In the genomic region with DNA sequence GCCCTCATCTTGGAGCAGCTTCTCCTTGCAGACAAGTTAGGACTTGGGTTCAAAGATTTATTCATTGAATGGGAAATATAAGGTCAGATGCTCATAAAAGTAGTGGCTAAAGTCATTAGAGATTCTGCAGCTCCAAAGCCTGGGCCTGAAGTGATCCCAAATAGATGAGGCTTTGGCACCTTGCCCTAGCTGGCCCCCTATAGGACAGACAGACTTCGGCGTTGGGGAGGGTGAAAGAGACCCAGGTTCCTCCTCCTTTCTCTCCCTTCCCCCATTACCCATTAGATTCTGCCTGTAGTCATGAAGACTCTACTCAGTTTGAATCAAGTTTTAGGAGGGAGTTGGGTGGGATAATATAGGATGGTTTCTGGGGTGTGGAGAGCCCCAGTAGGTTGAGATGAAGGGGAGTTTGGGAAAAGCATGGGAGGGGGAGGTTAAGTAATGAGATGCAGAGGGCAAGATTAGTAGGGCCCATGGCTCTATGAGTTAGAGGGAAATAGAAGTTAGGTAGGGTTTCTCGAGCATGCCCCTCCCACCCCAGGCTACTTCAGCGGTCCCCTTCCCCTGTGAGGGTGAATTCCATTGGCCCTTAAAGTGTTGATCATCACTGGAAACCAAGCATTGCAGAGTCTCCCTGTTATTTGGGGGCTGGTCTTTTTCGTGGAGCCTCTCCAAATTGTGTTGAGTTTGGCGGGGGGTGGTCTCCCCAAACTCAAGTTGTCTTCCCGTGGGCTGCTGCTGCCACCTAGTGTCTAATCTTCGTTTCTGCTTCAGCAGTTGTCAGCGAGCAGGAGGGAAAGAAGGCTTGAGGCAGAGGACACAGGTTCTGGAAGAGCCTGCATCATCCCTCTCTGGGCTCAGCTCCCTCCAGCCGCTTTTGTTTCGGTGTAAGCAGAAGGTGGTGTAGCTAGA, we compare ENCODE assay signal across 8 cellular contexts. TPM values are rescaled to one million over a fixed set of nuclear protein-coding genes. Genes with fewer than 3 reads are reported as not detected.
DNase-seq lines count a peak whose midpoint lies in the region; ATAC-seq lines count a peak whose summit lies in the region.

No MANE protein-coding gene starts in this region.

- no peaks in the 10 kb centered on the region for H3K9me3 Mint-ChIP-seq in activated T-cell treated with anti-CD3 and anti-CD28 coated beads, Interleukin-2, amount 50 U/mL, for 72 hours

- ATAC-seq in activated T-cell treated with anti-CD3 and anti-CD28 coated beads, Interleukin-2, amount 50 U/mL, for 72 hours (replicated peaks in 1 of 2), result no peak
- ATAC-seq in GM21619 (IDR thresholded peaks at IDR 0.05; ENCODE audit: unreplicated experiment), result no peak
- no peak for ATAC-seq in HG03457 (IDR thresholded peaks at IDR 0.05; ENCODE audit: unreplicated experiment)

- no peaks in the 10 kb centered on the region for H3K36me3 Mint-ChIP-seq in activated T-cell treated with anti-CD3 and anti-CD28 coated beads, Interleukin-2, amount 50 U/mL, for 72 hours (ENCODE audit: insufficient read depth in 2 of 2)

- peak overlapping the region; percentile 18 for H3K27ac Mint-ChIP-seq in activated T-cell treated with anti-CD3 and anti-CD28 coated beads, Interleukin-2, amount 50 U/mL, for 72 hours

- no peaks in the 10 kb centered on the region for H3K27me3 Mint-ChIP-seq in activated T-cell treated with anti-CD3 and anti-CD28 coated beads, Interleukin-2, amount 50 U/mL, for 72 hours (ENCODE audit: low read depth)

- DNase-seq in CMK (ENCODE audit: low read depth), result peak; percentile 81
- DNase-seq in HT-29 (ENCODE audit: low spot score), result peak; percentile 69
- DNase-seq in OCI-M1 (lab: John Stamatoyannopoulos, UW), result peak; percentile 70
- DNase-seq in activated T-cell treated with anti-CD3 and anti-CD28 coated beads, Interleukin-2, amount 50 U/mL, for 72 hours, result peak; percentile 67
- DNase-seq in fibroblast of the conjunctiva (ENCODE audit: low read depth), result peak; percentile 47
- DNase-seq in pons (ENCODE audit: low spot score), result peak; percentile 74

- H3K4me3 Mint-ChIP-seq in activated T-cell treated with anti-CD3 and anti-CD28 coated beads, Interleukin-2, amount 50 U/mL, for 72 hours, result peak overlapping the region in 1 of 2 donors; percentile 95

- H3K4me1 Mint-ChIP-seq in activated T-cell treated with anti-CD3 and anti-CD28 coated beads, Interleukin-2, amount 50 U/mL, for 72 hours (ENCODE audit: low read depth), result peaks cover 26% of the 10 kb centered on the region

RNA-seq across cellular contexts. Expression of gene AHDC1, which starts 2.1 kb away (rescaled TPM):
- total RNA-seq in HT-29 (2014; rRNA removed; shearing (Covaris generic)), result 12.2 and 20.4 TPM in 2 replicates
- total RNA-seq in activated T-cell treated with anti-CD3 and anti-CD28 coated beads, Interleukin-2, amount 50 U/mL, for 72 hours, result 1 to 10 TPM; 8.4 to 9.3 TPM

RNA-seq across cellular contexts. Expression of gene FGR, which starts 28.9 kb away (rescaled TPM):
- not detected in 2 replicates for total RNA-seq in HT-29 (2014; rRNA removed; shearing (Covaris generic))
- total RNA-seq in activated T-cell treated with anti-CD3 and anti-CD28 coated beads, Interleukin-2, amount 50 U/mL, for 72 hours, result 1 to 10 TPM in 1 of 2 donors, under 1 TPM in 1; 0.62 to 2.1 TPM
